ENCODE assay signal across 8 cellular contexts in the genomic region with DNA sequence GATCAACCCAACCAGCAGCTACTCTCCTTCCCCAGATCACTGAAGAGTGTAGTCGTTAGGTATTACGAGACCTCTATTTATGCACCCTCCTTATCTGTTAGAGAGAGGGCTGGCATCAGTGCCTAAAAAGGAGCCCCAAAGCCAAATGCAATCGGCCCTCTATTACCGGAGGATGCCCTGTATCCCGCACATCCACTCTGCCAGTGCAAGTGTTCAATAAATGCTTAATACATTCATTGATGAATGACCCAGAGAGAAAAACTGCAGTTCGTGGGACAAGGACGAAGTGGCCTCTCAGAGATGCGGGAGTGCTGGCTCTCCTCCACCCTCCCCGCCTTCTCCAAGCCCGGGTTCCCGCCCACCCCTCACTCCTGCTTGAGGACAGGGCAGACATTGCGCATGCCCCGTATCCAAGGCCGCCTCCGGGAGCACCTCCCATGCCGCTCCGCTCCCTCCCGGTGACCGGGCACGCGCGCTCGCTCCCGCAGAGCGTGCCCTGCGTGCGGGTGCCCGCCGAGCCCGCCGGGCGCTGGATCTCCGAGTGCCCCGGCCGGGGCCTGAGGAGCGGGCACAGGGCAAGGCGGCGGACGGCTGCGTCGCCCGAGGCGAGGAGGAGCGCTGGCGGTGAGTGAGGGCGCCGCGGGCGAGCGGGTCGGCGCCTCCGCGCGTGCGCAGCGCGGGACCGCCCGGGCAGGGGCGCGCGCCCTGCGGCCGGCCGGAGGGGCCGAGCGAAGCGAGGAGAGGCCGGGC. TPM values are rescaled to one million over a fixed set of nuclear protein-coding genes. Genes with fewer than 3 reads are reported as not detected.
A peak's percentile ranks its signal among the peaks of the same experiment; 100 is the strongest.
DNase-seq lines count a peak whose midpoint lies in the region; ATAC-seq and TF ChIP-seq lines count a peak whose summit lies in the region.

No MANE protein-coding gene starts in this region.

- H3K9me3 Mint-ChIP-seq in activated CD8-positive, alpha-beta T cell treated with anti-CD3 and anti-CD28 coated beads for 36 hours, result no peaks in the 10 kb centered on the region

- H3K27me3 Mint-ChIP-seq in activated CD8-positive, alpha-beta T cell treated with anti-CD3 and anti-CD28 coated beads for 36 hours, result peaks cover 20% of the 10 kb centered on the region

- CTCF ChIA-PET in activated CD8-positive, alpha-beta T cell treated with anti-CD3 and anti-CD28 coated beads for 36 hours (lab: Charles Lee), result no interaction called here

- ATAC-seq in GM18519 (IDR thresholded peaks at IDR 0.05; ENCODE audit: low FRiP score, unreplicated experiment), result peak; percentile 74
- peak; percentile 56 for ATAC-seq in HG03280 (IDR thresholded peaks at IDR 0.05; ENCODE audit: unreplicated experiment)
- ATAC-seq in activated CD8-positive, alpha-beta T cell treated with anti-CD3 and anti-CD28 coated beads for 36 hours, result peak; percentile 68

- POLR2A ChIA-PET in activated CD8-positive, alpha-beta T cell treated with anti-CD3 and anti-CD28 coated beads for 36 hours (lab: Charles Lee), result no interaction called here

- peak overlapping the region; percentile 72 for H3K4me3 Mint-ChIP-seq in activated CD8-positive, alpha-beta T cell treated with anti-CD3 and anti-CD28 coated beads for 36 hours

- peak; percentile 56 for TF ChIP-seq POLR2A in erythroblast (IDR thresholded peaks at IDR 0.05; ENCODE audit: low read length)

- peaks cover 16% of the 10 kb centered on the region for H3K4me1 Mint-ChIP-seq in activated CD8-positive, alpha-beta T cell treated with anti-CD3 and anti-CD28 coated beads for 36 hours (ENCODE audit: low read depth)

- peak; percentile 46 for DNase-seq in 8988T
- DNase-seq in NCI-H460 (ENCODE audit: extremely low read depth, low read depth), result peak; percentile 86
- peak; percentile 51 for DNase-seq in activated CD8-positive, alpha-beta T cell treated with anti-CD3 and anti-CD28 coated beads for 36 hours
- DNase-seq in erythroblast (lab: John Stamatoyannopoulos, UW), result peak; percentile 82
- peak; percentile 94 for DNase-seq in midbrain (lab: John Stamatoyannopoulos, UW)
- DNase-seq in stimulated activated CD8-positive, alpha-beta memory T cell treated with anti-CD3 and anti-CD28 coated beads, Interleukin-2, amount 100 ng/mL, for 48 hours (ENCODE audit: low read depth in 2 of 2), result peak; percentile 33 to 34

- no peaks in the 10 kb centered on the region for H3K36me3 Mint-ChIP-seq in activated CD8-positive, alpha-beta T cell treated with anti-CD3 and anti-CD28 coated beads for 36 hours (ENCODE audit: low read depth)

- no peak for TF ChIP-seq CTCF in activated CD8-positive, alpha-beta T cell treated with anti-CD3 and anti-CD28 coated beads for 36 hours (IDR thresholded peaks at IDR 0.05)

- intact Hi-C loops in activated CD8-positive, alpha-beta T cell treated with anti-CD3 and anti-CD28 coated beads for 36 hours (cut with micrococcal nuclease), result no loop called here

- no peak overlapping the region for H3K27ac Mint-ChIP-seq in activated CD8-positive, alpha-beta T cell treated with anti-CD3 and anti-CD28 coated beads for 36 hours

RNA-seq across cellular contexts. Expression of a gene that starts 27.2 kb away (rescaled TPM):
- total RNA-seq in NCI-H460 (2014; rRNA removed; shearing (Covaris generic)), result 24.6 and 28.7 TPM in 2 replicates
- 35.0 and 39.6 TPM in 2 replicates for polyA plus RNA-seq in NCI-H460 (2014; cell fraction: nucleus; rRNA removed)
- 1 to 10 TPM; 4.9 to 5.3 TPM for total RNA-seq in activated CD8-positive, alpha-beta T cell treated with anti-CD3 and anti-CD28 coated beads for 36 hours

Comparison
In these comparisons a context has a peak if more than half of its experiments do, and no peak if none do; other contexts are left out.
1. Peak in every context shown above with its lines: DNase-seq and ATAC-seq.
2. DNase-seq: peak in every context shown above with its lines; median percentile 94 in midbrain; 86 in NCI-H460; 82 in erythroblast; 51 in activated CD8-positive, alpha-beta T cell treated with anti-CD3 and anti-CD28 coated beads for 36 hours; 46 in 8988T; 34 in stimulated activated CD8-positive, alpha-beta memory T cell treated with anti-CD3 and anti-CD28 coated beads, Interleukin-2, amount 100 ng/mL, for 48 hours.